8 cellular contexts compared by ENCODE assay signal in genomic region chr5:172772112-172772906, GRCh38. TPM values are rescaled to one million over a fixed set of nuclear protein-coding genes. Genes with fewer than 3 reads are reported as not detected.
DNase-seq lines count a peak whose midpoint lies in the region; ATAC-seq and TF ChIP-seq lines count a peak whose summit lies in the region.

No MANE protein-coding gene starts in this region.

- peak overlapping the region; percentile 100 for H3K27ac ChIP-seq in CD4-positive, alpha-beta memory T cell (ENCODE audit: low read depth, low read length)
- H3K27ac ChIP-seq in SK-N-MC (no peak overlapping the region), thoracic aorta (peak overlapping the region; percentile 99 to 100)

- H3K27ac Mint-ChIP-seq in CD4-positive, alpha-beta memory T cell, result peak overlapping the region; percentile 99 to 100 (median 100)
- H3K27ac Mint-ChIP-seq in glutamatergic neuron (ENCODE audit: unreplicated experiment), result peak overlapping the region; percentile 93
- H3K27ac Mint-ChIP-seq in osteocyte (ENCODE audit: unreplicated experiment), result peak overlapping the region; percentile 95

- peaks cover 45 to 89% (median 59%) of the 10 kb centered on the region in 4 donors for H3K4me1 Mint-ChIP-seq in CD4-positive, alpha-beta memory T cell
- H3K4me1 Mint-ChIP-seq in glutamatergic neuron (ENCODE audit: low read depth, unreplicated experiment), result peaks cover 34% of the 10 kb centered on the region
- H3K4me1 Mint-ChIP-seq in osteocyte (ENCODE audit: unreplicated experiment), result peaks cover 68% of the 10 kb centered on the region

- peak overlapping the region; percentile 74 to 83 for H3K4me3 ChIP-seq in CD4-positive, alpha-beta memory T cell (ENCODE audit: low read length in 2 of 2)
- peak overlapping the region; percentile 97 for H3K4me3 ChIP-seq in SK-N-MC
- peak overlapping the region; percentile 84 for H3K4me3 ChIP-seq in thoracic aorta

- H3K4me1 ChIP-seq in CD4-positive, alpha-beta memory T cell (ENCODE audit: insufficient read depth, low read length), result peaks cover 61% of the 10 kb centered on the region
- H3K4me1 ChIP-seq in thoracic aorta (ENCODE audit: control insufficient read depth in 1 of 2, low read depth in 2 of 2), result peaks cover 20 to 39% of the 10 kb centered on the region in 2 donors

- H3K9ac ChIP-seq in SK-N-MC (ENCODE audit: insufficient read length), result peak overlapping the region; percentile 95

- intact Hi-C loops in CD4-positive, alpha-beta memory T cell (cut with micrococcal nuclease), result loop anchor here (1.0 to 10.0 kb wide), 9 partner anchors 35 to 1385 kb away; partner anchors contain the start of genes BNIP1, CREBRF, ERGIC1 and NPM1

- TF ChIP-seq CTCF in glutamatergic neuron (IDR thresholded peaks at IDR 0.05; ENCODE audit: partially characterized antibody, unreplicated experiment), result peak; percentile 92
- TF ChIP-seq CTCF in osteocyte (IDR thresholded peaks at IDR 0.05), result peak; percentile 88
- peak; percentile 75 for TF ChIP-seq CTCF in thoracic aorta (IDR thresholded peaks at IDR 0.05)

- H3K27me3 ChIP-seq in CD4-positive, alpha-beta memory T cell (ENCODE audit: insufficient read depth, low read length), result no peaks in the 10 kb centered on the region
- H3K27me3 ChIP-seq in thoracic aorta (replicated peaks; ENCODE audit: insufficient read depth), result no peaks in the 10 kb centered on the region

- peak; percentile 93 to 95 (median 94) for DNase-seq in CD4-positive, alpha-beta memory T cell
- DNase-seq in KBM-7 (peak; percentile 94), SK-N-MC (ENCODE audit: low read depth, low spot score) (no peak), glutamatergic neuron (peak; percentile 83), osteocyte (ENCODE audit: extremely low spot score, unreplicated experiment) (peak; percentile 96), thoracic aorta (ENCODE audit: low spot score) (peak; percentile 85)
- peak; percentile 74 for DNase-seq in activated naive CD4-positive, alpha-beta T cell treated with anti-CD3 and anti-CD28 coated beads, Interleukin-2, amount 50 U/mL, for 16 hours

- CTCF ChIA-PET in CD4-positive, alpha-beta memory T cell (lab: Charles Lee; ENCODE audit: partially characterized antibody), result interaction anchor here (0.6 to 5.3 kb wide), 38 partner anchors 8 to 1380 kb away, joined by 3 to 68 read pairs (median 4); partner anchors contain the start of gene RPL26L1

- peaks cover 22% of the 10 kb centered on the region for H3K36me3 ChIP-seq in CD4-positive, alpha-beta memory T cell (ENCODE audit: insufficient read depth, low read length)
- H3K36me3 ChIP-seq in SK-N-MC (ENCODE audit: insufficient read depth, low read length) (peaks cover 23% of the 10 kb centered on the region), thoracic aorta (peaks cover 31% of the 10 kb centered on the region)

- H3K27me3 Mint-ChIP-seq in CD4-positive, alpha-beta memory T cell, result peaks cover 0 to 3% of the 10 kb centered on the region in 2 donors
- H3K27me3 Mint-ChIP-seq in glutamatergic neuron (ENCODE audit: unreplicated experiment) (peaks cover 13% of the 10 kb centered on the region), osteocyte (ENCODE audit: unreplicated experiment) (no peaks in the 10 kb centered on the region)

- ATAC-seq in GM21381 (IDR thresholded peaks at IDR 0.05; ENCODE audit: unreplicated experiment), result peak; percentile 35
- peak; percentile 14 for ATAC-seq in thoracic aorta (ENCODE audit: insufficient number of reproducible peaks, low FRiP score, low read depth)

- peak overlapping the region; percentile 91 to 98 (median 95) for H3K4me3 Mint-ChIP-seq in CD4-positive, alpha-beta memory T cell
- H3K4me3 Mint-ChIP-seq in glutamatergic neuron (ENCODE audit: unreplicated experiment) (peak overlapping the region; percentile 85), osteocyte (ENCODE audit: unreplicated experiment) (peak overlapping the region; percentile 77)

- in situ Hi-C loops in KBM-7 (cut with MboI; ENCODE audit: low pct_unique_long_range_greater_than_20kb, low sequenced_read_pairs), result no loop called here

- H3K9me3 Mint-ChIP-seq in CD4-positive, alpha-beta memory T cell, result peaks cover 0 to 26% (median 0%) of the 10 kb centered on the region in 8 donors
- peaks cover 13% of the 10 kb centered on the region for H3K9me3 Mint-ChIP-seq in glutamatergic neuron (ENCODE audit: unreplicated experiment)
- H3K9me3 Mint-ChIP-seq in osteocyte (ENCODE audit: unreplicated experiment), result no peaks in the 10 kb centered on the region

- H3K9me3 ChIP-seq in CD4-positive, alpha-beta memory T cell (ENCODE audit: control insufficient read depth in 1 of 2, low read length in 2 of 2), result no peaks in the 10 kb centered on the region
- no peaks in the 10 kb centered on the region for H3K9me3 ChIP-seq in SK-N-MC (ENCODE audit: low read depth, low read length)
- H3K9me3 ChIP-seq in thoracic aorta, result no peaks in the 10 kb centered on the region

- peaks cover 28 to 45% of the 10 kb centered on the region in 2 donors for H3K36me3 Mint-ChIP-seq in CD4-positive, alpha-beta memory T cell
- H3K36me3 Mint-ChIP-seq in glutamatergic neuron (ENCODE audit: unreplicated experiment) (no peaks in the 10 kb centered on the region), osteocyte (ENCODE audit: unreplicated experiment) (peaks cover 29% of the 10 kb centered on the region)

- POLR2A ChIA-PET in CD4-positive, alpha-beta memory T cell (lab: Charles Lee; ENCODE audit: partially characterized antibody), result interaction anchor here (0.7 to 5.2 kb wide), 53 partner anchors 8 to 1116 kb away, joined by 3 to 114 read pairs (median 7); partner anchors contain the start of genes ATP6V0E1, BNIP1, CPEB4 and ERGIC1

RNA-seq across cellular contexts. Expression of gene DUSP1, which starts 1.3 kb away (rescaled TPM):
- 10 to 100 TPM; 18.0 to 18.8 TPM for total RNA-seq in CD4-positive, alpha-beta memory T cell
- 100 to 1,000 TPM; 297 to 879 TPM for polyA plus RNA-seq in CD4-positive, alpha-beta memory T cell
- total RNA-seq in glutamatergic neuron (ENCODE audit: unreplicated experiment) (91.7 TPM), osteocyte (201 and 250 TPM in 2 replicates), thoracic aorta (1,000 to 10,000 TPM in 1 of 2 donors, 100 to 1,000 TPM in 1; 813 to 3,699 TPM)
